Comparison of ENCODE assay signal across 18 cellular contexts in genomic region chr17:6108382-6108781, GRCh38. TPM values are rescaled to one million over a fixed set of nuclear protein-coding genes. Genes with fewer than 3 reads are reported as not detected.
DNase-seq lines count a peak whose midpoint lies in the region; ATAC-seq, FAIRE-seq and TF ChIP-seq lines count a peak whose summit lies in the region.
"Had no signal": no experiment of that assay in that cellular context is flagged by ENCODE, and none has a peak within 500 bp of the region (broad histone marks: within the 10 kb centered on the region; RNA-seq: fewer than 3 reads in every experiment).

No MANE protein-coding gene starts in this region.

- ATAC-seq in left colon (peak; percentile 54), sciatic nerve (no peak), HG02981 (IDR thresholded peaks at IDR 0.05; ENCODE audit: unreplicated experiment) (no peak)
- ATAC-seq: A549, GM23338, HepG2 had no signal

- H3K4me3 Mint-ChIP-seq in T-helper 2 cell treated with Interferon-gamma antibody and Interleukin-4, amounts not matched to agents 5 μg/mL and 100 μg/mL, for 36 hours, result no peak overlapping the region
- H3K4me3 Mint-ChIP-seq: CD4-positive, alpha-beta memory T cell; GM23338 had no signal

- FAIRE-seq in HTR-8/SVneo (lab: Jason Lieb, UNC), result no peak
- FAIRE-seq: A549, G401.6, GM12891, HepG2 had no signal

- H3K27ac ChIP-seq in colonic mucosa, result no peak overlapping the region
- H3K27ac ChIP-seq: A549, C4-2B had no signal

- no peak for TF ChIP-seq CTCF in colonic mucosa (IDR thresholded peaks at IDR 0.05)

- intact Hi-C loops in colonic mucosa (cut with DNase I) (no loop called here), left colon (cut with DNase I, micrococcal nuclease) (no loop called here), sciatic nerve (cut with DNase I) (no loop called here)

- no peaks in the 10 kb centered on the region for H3K36me3 ChIP-seq in colonic mucosa
- H3K36me3 ChIP-seq: BE2C had no signal

- no peak overlapping the region for H3K27ac Mint-ChIP-seq in T-helper 2 cell treated with Interferon-gamma antibody and Interleukin-4, amounts not matched to agents 5 μg/mL and 100 μg/mL, for 36 hours
- H3K27ac Mint-ChIP-seq: CD4-positive, alpha-beta memory T cell; GM23338 had no signal

- DNase-seq in colonic mucosa (peak; percentile 67), left colon (peak; percentile 53 to 75), sciatic nerve (ENCODE audit: low spot score) (peak; percentile 17), HTR-8/SVneo (ENCODE audit: insufficient read length, low spot score) (no peak)
- DNase-seq in stimulated activated CD4-positive, alpha-beta T cell treated with anti-CD3 and anti-CD28 coated beads, Interleukin-4, amount 100 ng/mL, for 4 hours, result no peak
- DNase-seq in T-helper 2 cell treated with Interferon-gamma antibody and Interleukin-4, amounts not matched to agents 5 μg/mL and 100 μg/mL, for 36 hours (ENCODE audit: low spot score), result no peak
- DNase-seq: BE2C; CD4-positive, alpha-beta memory T cell; DMS79 treated with DMSO at 0.1 percent for 48 hours; EL; H7 had no signal

- peaks cover 3% of the 10 kb centered on the region for H3K4me1 ChIP-seq in colonic mucosa
- H3K4me1 ChIP-seq: BE2C had no signal

- no peaks in the 10 kb centered on the region for H3K27me3 Mint-ChIP-seq in T-helper 2 cell treated with Interferon-gamma antibody and Interleukin-4, amounts not matched to agents 5 μg/mL and 100 μg/mL, for 36 hours (ENCODE audit: low read depth)

- no peaks in the 10 kb centered on the region for H3K27me3 ChIP-seq in colonic mucosa
- H3K27me3 ChIP-seq: BE2C had no signal

- H3K4me1 Mint-ChIP-seq in T-helper 2 cell treated with Interferon-gamma antibody and Interleukin-4, amounts not matched to agents 5 μg/mL and 100 μg/mL, for 36 hours (ENCODE audit: low read depth), result no peaks in the 10 kb centered on the region
- H3K4me1 Mint-ChIP-seq: CD4-positive, alpha-beta memory T cell; GM23338 had no signal

- no peak overlapping the region for H3K9ac ChIP-seq in colonic mucosa (ENCODE audit: low read depth in 2 of 2, low read length in 2 of 2)

- peaks cover 5% of the 10 kb centered on the region for H3K9me3 Mint-ChIP-seq in T-helper 2 cell treated with Interferon-gamma antibody and Interleukin-4, amounts not matched to agents 5 μg/mL and 100 μg/mL, for 36 hours
- H3K9me3 Mint-ChIP-seq: GM23338 had no signal

- H3K4me3 ChIP-seq in colonic mucosa, result no peak overlapping the region
- H3K4me3 ChIP-seq: A549, GM23338 had no signal

- no peaks in the 10 kb centered on the region for H3K36me3 Mint-ChIP-seq in T-helper 2 cell treated with Interferon-gamma antibody and Interleukin-4, amounts not matched to agents 5 μg/mL and 100 μg/mL, for 36 hours (ENCODE audit: low read depth)
- H3K36me3 Mint-ChIP-seq: CD4-positive, alpha-beta memory T cell had no signal

- H3K9me3 ChIP-seq in colonic mucosa, result no peaks in the 10 kb centered on the region
- H3K9me3 ChIP-seq: BE2C had no signal

RNA-seq across cellular contexts. Expression of gene WSCD1, which starts 38.2 kb away (rescaled TPM):
- total RNA-seq in colonic mucosa (10 to 100 TPM; 19.5 to 22.3 TPM), left colon (10 to 100 TPM; 28.5 to 50.0 TPM), sciatic nerve (4.8 TPM)

Comparison
In these comparisons a context has a peak if more than half of its experiments do, and no peak if none do; other contexts are left out.
1. DNase-seq: peak in colonic mucosa (single experiment), left colon (2 of 2) and sciatic nerve (single experiment); none in stimulated activated CD4-positive, alpha-beta T cell treated with anti-CD3 and anti-CD28 coated beads, Interleukin-4, amount 100 ng/mL, for 4 hours (0 of 2), HTR-8/SVneo (single experiment) and T-helper 2 cell treated with Interferon-gamma antibody and Interleukin-4, amounts not matched to agents 5 μg/mL and 100 μg/mL, for 36 hours (single experiment).